In genomic region chr2:166494140-166494544, GRCh38 we compare ENCODE assay signal across 8 cellular contexts. TPM values are rescaled to one million over a fixed set of nuclear protein-coding genes. Genes with fewer than 3 reads are reported as not detected.
DNase-seq lines count a peak whose midpoint lies in the region; ATAC-seq and TF ChIP-seq lines count a peak whose summit lies in the region.

Gene SCN7A, minus strand, starts transcription at chr2:166494249. Its CDS starts 16,553 bp downstream, at chr2:166477696.

- no peak within 1 kb of the TSS for H2AFZ ChIP-seq in Karpas-422 (ENCODE audit: low read length)

- H3K36me3 ChIP-seq in H7 (replicated peaks; ENCODE audit: control insufficient read depth, insufficient read depth, low read length) (no peaks in the 10 kb centered on the region), left ventricle myocardium inferior (no peaks in the 10 kb centered on the region), Karpas-422 (ENCODE audit: insufficient read depth, low read length) (no peaks in the 10 kb centered on the region)

- no peak for TF ChIP-seq CTCF in left ventricle myocardium inferior (IDR thresholded peaks at IDR 0.05; ENCODE audit: borderline replicate concordance)

- H3K27me3 ChIP-seq in H7 (ENCODE audit: control insufficient read depth, insufficient read depth, low read length) (peaks cover 6% of the 10 kb centered on the region), left ventricle myocardium inferior (ENCODE audit: low read depth) (peaks cover 16% of the 10 kb centered on the region), Karpas-422 (ENCODE audit: low read length) (no peaks in the 10 kb centered on the region; the same call in 1 of the 2 replicates)

- H3K4me3 ChIP-seq in H7 (ENCODE audit: insufficient read depth, low read depth, low read length) (peak within 1 kb of the TSS; percentile 40), left ventricle myocardium inferior (peak within 1 kb of the TSS; percentile 70), Karpas-422 (ENCODE audit: low read length) (no peak within 1 kb of the TSS)

- H3K9me3 ChIP-seq in left ventricle myocardium inferior (replicated peaks) (no peaks in the 10 kb centered on the region), Karpas-422 (ENCODE audit: low read length) (no peaks in the 10 kb centered on the region)

- H4K20me1 ChIP-seq in Karpas-422 (ENCODE audit: insufficient read depth, low read depth, low read length), result no peaks in the 10 kb centered on the region

- no peaks in the 10 kb centered on the region for H3K79me2 ChIP-seq in Karpas-422 (ENCODE audit: low read length)

- ATAC-seq in GM21528 (IDR thresholded peaks at IDR 0.05; ENCODE audit: low FRiP score, unreplicated experiment), result no peak
- ATAC-seq in GM18873 (IDR thresholded peaks at IDR 0.05; ENCODE audit: low FRiP score, unreplicated experiment), result no peak

- H3K4me2 ChIP-seq in Karpas-422 (ENCODE audit: low read depth, low read length, poor library complexity, severe bottlenecking), result no peak within 1 kb of the TSS

- DNase-seq in H7, result peak; percentile 26
- peak; percentile 83 for DNase-seq in SK-N-DZ (ENCODE audit: low spot score)
- peak; percentile 92 for DNase-seq in left ventricle myocardium inferior
- DNase-seq in renal cortical epithelial cell (ENCODE audit: low read depth), result peak; percentile 29
- no peak for DNase-seq in Karpas-422
- no peak for DNase-seq in NCI-H446 (lab: John Stamatoyannopoulos, UW)

- H3K9me2 ChIP-seq in Karpas-422 (replicated peaks; ENCODE audit: insufficient read depth, low read length), result no peaks in the 10 kb centered on the region

- H3K27ac ChIP-seq in left ventricle myocardium inferior (replicated peaks) (peak within 1 kb of the TSS; percentile 79), Karpas-422 (ENCODE audit: low read length) (no peak within 1 kb of the TSS)

- H3K4me1 ChIP-seq in left ventricle myocardium inferior (no peaks in the 10 kb centered on the region), Karpas-422 (ENCODE audit: low read length) (no peaks in the 10 kb centered on the region)

- no peak within 1 kb of the TSS for H3K9ac ChIP-seq in Karpas-422 (ENCODE audit: low read length)

- intact Hi-C loops in left ventricle myocardium inferior (cut with micrococcal nuclease), result no loop called here

RNA-seq across cellular contexts. Expression of gene SCN7A, which starts in this region (rescaled TPM):
- 0.07 TPM in 1 of 2 replicates, not detected in the other for total RNA-seq in H7 (2014; rRNA removed; shearing (Covaris generic))
- polyA plus RNA-seq in SK-N-DZ (2014; cell fraction: cytosol; rRNA removed), result 0.19 and 0.29 TPM in 2 replicates
- polyA plus RNA-seq in SK-N-DZ (2014; cell fraction: nucleus; rRNA removed), result 0.52 and 0.58 TPM in 2 replicates
- 22.3 TPM for total RNA-seq in left ventricle myocardium inferior
- under 0.01 and 1.8 TPM in 2 replicates for total RNA-seq in renal cortical epithelial cell
- total RNA-seq in Karpas-422 (2014; rRNA removed; shearing (Covaris generic); ENCODE audit: low replicate concordance), result not detected in 2 replicates

Comparison
In these comparisons a context has a peak if more than half of its experiments do, and no peak if none do; other contexts are left out.
1. Peak in DNase-seq and H3K4me3 ChIP-seq in H7; RNA of the gene not detected or under 1 TPM.
2. DNase-seq: peak in SK-N-DZ (single experiment), left ventricle myocardium inferior (single experiment) and renal cortical epithelial cell (single experiment); none in Karpas-422 (single experiment) and NCI-H446 (0 of 2).